ENCODE assay signal across 2 cellular contexts in the genomic region with DNA sequence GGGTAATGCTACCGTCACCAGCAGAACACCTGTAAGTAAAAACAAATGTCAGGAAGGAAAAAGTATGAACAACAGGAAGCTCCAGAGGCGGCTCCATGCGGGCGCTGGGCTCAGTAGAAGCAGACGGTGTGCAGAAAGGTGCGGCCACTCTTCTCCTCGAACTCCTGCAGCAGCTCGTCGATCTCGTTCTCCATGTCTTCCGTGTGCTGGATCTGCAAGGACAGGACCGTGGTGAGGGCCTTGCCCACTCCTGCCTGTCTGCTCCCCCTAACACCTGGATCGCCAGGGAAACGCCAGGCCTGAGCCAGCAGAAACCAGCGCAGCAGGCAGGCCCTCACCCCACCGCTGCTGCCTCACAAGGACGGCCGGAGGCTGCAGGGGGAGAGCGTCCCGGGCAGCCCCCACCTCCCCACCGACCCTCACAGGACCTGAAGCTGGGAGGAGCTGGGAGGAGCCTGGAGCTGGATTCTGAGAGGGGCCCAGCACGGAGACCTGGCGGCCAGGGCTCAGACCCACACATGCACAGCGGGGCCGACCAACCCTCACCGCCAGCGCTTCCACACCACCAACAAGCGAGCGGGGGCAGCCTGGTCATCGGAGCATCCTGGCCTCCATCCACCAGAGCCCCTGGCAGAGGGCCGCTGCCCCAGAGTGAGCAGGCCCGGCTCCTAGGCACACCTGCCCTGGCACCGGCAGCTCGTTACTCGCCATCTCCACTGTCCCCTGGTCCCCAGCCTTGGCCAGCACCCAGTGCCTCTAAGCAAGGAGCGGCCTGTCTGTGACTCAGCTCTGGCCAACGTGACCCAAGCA.
TF ChIP-seq lines count a peak whose summit lies in the region.

No MANE protein-coding gene starts in this region.

TF ChIP-seq in GM23338, 12 proteins besides CTCF, POLR2A, EP300 and RAD21:
- TF ChIP-seq POLR2AphosphoS5 (IDR thresholded peaks at IDR 0.05; ENCODE audit: low read depth) (no peak), JUNB (IDR thresholded peaks at IDR 0.05; ENCODE audit: unreplicated experiment) (no peak), CREB1 (CRISPR knock-in tag; IDR thresholded peaks at IDR 0.05; ENCODE audit: low read depth) (no peak), STAT1 (IDR thresholded peaks at IDR 0.05; ENCODE audit: unreplicated experiment) (no peak), EZH2 (IDR thresholded peaks at IDR 0.05; ENCODE audit: low read depth, unreplicated experiment) (no peak), ZNF114 (CRISPR knock-in tag; IDR thresholded peaks at IDR 0.05) (no peak)
- TF ChIP-seq, protein P1, sequence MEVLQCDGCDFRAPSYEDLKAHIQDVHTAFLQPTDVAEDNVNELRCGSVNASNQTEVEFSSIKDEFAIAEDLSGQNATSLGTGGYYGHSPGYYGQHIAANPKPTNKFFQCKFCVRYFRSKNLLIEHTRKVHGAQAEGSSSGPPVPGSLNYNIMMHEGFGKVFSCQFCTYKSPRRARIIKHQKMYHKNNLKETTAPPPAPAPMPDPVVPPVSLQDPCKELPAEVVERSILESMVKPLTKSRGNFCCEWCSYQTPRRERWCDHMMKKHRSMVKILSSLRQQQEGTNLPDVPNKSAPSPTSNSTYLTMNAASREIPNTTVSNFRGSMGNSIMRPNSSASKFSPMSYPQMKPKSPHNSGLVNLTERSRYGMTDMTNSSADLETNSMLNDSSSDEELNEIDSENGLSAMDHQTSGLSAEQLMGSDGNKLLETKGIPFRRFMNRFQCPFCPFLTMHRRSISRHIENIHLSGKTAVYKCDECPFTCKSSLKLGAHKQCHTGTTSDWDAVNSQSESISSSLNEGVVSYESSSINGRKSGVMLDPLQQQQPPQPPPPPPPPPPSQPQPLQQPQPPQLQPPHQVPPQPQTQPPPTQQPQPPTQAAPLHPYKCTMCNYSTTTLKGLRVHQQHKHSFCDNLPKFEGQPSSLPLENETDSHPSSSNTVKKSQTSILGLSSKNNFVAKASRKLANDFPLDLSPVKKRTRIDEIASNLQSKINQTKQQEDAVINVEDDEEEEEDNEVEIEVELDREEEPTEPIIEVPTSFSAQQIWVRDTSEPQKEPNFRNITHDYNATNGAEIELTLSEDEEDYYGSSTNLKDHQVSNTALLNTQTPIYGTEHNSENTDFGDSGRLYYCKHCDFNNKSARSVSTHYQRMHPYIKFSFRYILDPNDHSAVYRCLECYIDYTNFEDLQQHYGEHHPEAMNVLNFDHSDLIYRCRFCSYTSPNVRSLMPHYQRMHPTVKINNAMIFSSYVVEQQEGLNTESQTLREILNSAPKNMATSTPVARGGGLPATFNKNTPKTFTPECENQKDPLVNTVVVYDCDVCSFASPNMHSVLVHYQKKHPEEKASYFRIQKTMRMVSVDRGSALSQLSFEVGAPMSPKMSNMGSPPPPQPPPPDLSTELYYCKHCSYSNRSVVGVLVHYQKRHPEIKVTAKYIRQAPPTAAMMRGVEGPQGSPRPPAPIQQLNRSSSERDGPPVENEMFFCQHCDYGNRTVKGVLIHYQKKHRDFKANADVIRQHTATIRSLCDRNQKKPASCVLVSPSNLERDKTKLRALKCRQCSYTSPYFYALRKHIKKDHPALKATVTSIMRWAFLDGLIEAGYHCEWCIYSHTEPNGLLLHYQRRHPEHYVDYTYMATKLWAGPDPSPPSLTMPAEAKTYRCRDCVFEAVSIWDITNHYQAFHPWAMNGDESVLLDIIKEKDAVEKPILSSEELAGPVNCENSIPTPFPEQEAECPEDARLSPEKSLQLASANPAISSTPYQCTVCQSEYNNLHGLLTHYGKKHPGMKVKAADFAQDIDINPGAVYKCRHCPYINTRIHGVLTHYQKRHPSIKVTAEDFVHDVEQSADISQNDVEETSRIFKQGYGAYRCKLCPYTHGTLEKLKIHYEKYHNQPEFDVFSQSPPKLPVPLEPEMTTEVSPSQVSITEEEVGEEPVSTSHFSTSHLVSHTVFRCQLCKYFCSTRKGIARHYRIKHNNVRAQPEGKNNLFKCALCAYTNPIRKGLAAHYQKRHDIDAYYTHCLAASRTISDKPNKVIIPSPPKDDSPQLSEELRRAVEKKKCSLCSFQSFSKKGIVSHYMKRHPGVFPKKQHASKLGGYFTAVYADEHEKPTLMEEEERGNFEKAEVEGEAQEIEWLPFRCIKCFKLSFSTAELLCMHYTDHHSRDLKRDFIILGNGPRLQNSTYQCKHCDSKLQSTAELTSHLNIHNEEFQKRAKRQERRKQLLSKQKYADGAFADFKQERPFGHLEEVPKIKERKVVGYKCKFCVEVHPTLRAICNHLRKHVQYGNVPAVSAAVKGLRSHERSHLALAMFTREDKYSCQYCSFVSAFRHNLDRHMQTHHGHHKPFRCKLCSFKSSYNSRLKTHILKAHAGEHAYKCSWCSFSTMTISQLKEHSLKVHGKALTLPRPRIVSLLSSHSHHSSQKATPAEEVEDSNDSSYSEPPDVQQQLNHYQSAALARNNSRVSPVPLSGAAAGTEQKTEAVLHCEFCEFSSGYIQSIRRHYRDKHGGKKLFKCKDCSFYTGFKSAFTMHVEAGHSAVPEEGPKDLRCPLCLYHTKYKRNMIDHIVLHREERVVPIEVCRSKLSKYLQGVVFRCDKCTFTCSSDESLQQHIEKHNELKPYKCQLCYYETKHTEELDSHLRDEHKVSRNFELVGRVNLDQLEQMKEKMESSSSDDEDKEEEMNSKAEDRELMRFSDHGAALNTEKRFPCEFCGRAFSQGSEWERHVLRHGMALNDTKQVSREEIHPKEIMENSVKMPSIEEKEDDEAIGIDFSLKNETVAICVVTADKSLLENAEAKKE (CRISPR knock-in tag; IDR thresholded peaks at IDR 0.05): no peak

TF ChIP-seq in HEK293T, 16 proteins besides CTCF, POLR2A, EP300 and RAD21:
- TF ChIP-seq CTBP1 (IDR thresholded peaks at IDR 0.05; ENCODE audit: borderline replicate concordance): no peak
- TF ChIP-seq FOXM1 (IDR thresholded peaks at IDR 0.05; ENCODE audit: borderline replicate concordance): no peak
- no peak for TF ChIP-seq TARDBP (IDR thresholded peaks at IDR 0.05)
- TF ChIP-seq, protein P2, sequence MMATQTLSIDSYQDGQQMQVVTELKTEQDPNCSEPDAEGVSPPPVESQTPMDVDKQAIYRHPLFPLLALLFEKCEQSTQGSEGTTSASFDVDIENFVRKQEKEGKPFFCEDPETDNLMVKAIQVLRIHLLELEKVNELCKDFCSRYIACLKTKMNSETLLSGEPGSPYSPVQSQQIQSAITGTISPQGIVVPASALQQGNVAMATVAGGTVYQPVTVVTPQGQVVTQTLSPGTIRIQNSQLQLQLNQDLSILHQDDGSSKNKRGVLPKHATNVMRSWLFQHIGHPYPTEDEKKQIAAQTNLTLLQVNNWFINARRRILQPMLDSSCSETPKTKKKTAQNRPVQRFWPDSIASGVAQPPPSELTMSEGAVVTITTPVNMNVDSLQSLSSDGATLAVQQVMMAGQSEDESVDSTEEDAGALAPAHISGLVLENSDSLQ (IDR thresholded peaks at IDR 0.05): no peak
- no peak for TF ChIP-seq L3MBTL2 (conservative IDR thresholded peaks at IDR 0.05)
- no peak for TF ChIP-seq LEF1 (IDR thresholded peaks at IDR 0.05; ENCODE audit: borderline replicate concordance)
- no peak for TF ChIP-seq FOXK2 (IDR thresholded peaks at IDR 0.05)
- no peak for TF ChIP-seq ARNT (IDR thresholded peaks at IDR 0.05)
- TF ChIP-seq NFRKB (IDR thresholded peaks at IDR 0.05): no peak
- TF ChIP-seq HDGF (IDR thresholded peaks at IDR 0.05; ENCODE audit: borderline replicate concordance): no peak
- TF ChIP-seq SP1 (IDR thresholded peaks at IDR 0.05): no peak
- TF ChIP-seq SUZ12 (IDR thresholded peaks at IDR 0.05): no peak
